1 cellular context compared by ENCODE assay signal in the genomic region with DNA sequence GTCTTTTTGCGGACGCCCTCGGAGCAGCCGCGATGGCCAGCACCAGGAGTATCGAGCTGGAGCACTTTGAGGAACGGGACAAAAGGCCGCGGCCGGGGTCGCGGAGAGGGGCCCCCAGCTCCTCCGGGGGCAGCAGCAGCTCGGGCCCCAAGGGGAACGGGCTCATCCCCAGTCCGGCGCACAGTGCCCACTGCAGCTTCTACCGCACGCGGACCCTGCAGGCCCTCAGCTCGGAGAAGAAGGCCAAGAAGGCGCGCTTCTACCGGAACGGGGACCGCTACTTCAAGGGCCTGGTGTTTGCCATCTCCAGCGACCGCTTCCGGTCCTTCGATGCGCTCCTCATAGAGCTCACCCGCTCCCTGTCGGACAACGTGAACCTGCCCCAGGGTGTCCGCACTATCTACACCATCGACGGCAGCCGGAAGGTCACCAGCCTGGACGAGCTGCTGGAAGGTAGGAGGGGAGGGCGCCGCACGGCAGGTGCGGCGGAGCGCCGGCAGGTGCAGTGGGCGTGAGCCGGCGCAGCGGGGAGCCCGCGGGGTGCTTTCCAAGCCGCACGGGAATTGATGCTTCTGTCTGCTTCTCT.
A peak's percentile ranks its signal among the peaks of the same experiment; 100 is the strongest.
TF ChIP-seq lines count a peak whose summit lies in the region.

No MANE protein-coding gene starts in this region.

TF ChIP-seq in SK-N-SH, 30 proteins besides CTCF, POLR2A, EP300 and RAD21 (continued from another document):
- TF ChIP-seq REST (IDR thresholded peaks at IDR 0.05; ENCODE audit: low read depth, low read length), result no peak
- no peak for TF ChIP-seq RXRA (IDR thresholded peaks at IDR 0.05; ENCODE audit: borderline replicate concordance, low read depth)
- no peak for TF ChIP-seq NRF1 (IDR thresholded peaks at IDR 0.05; ENCODE audit: low read depth, low read length)
- no peak for TF ChIP-seq CHD2 (IDR thresholded peaks at IDR 0.05; ENCODE audit: low read length, partially characterized antibody)
- peak; percentile 23; the same call in 1 of the 2 replicates for TF ChIP-seq RCOR1 (IDR thresholded peaks at IDR 0.05; ENCODE audit: low read length)
- no peak for TF ChIP-seq POLR2AphosphoS5 (IDR thresholded peaks at IDR 0.05; ENCODE audit: low read depth, low read length)
- no peak for TF ChIP-seq TEAD4 (IDR thresholded peaks at IDR 0.05; ENCODE audit: borderline replicate concordance, insufficient read depth)
- TF ChIP-seq, protein P1, sequence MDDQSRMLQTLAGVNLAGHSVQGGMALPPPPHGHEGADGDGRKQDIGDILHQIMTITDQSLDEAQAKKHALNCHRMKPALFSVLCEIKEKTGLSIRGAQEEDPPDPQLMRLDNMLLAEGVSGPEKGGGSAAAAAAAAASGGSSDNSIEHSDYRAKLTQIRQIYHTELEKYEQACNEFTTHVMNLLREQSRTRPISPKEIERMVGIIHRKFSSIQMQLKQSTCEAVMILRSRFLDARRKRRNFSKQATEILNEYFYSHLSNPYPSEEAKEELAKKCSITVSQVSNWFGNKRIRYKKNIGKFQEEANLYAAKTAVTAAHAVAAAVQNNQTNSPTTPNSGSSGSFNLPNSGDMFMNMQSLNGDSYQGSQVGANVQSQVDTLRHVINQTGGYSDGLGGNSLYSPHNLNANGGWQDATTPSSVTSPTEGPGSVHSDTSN (IDR thresholded peaks at IDR 0.05), result no peak
- no peak for TF ChIP-seq ZBTB33 (IDR thresholded peaks at IDR 0.05; ENCODE audit: borderline replicate concordance, low read depth)
- TF ChIP-seq GATA2 (CRISPR knock-in tag; IDR thresholded peaks at IDR 0.05), result peak; percentile 33
- TF ChIP-seq JUND (IDR thresholded peaks at IDR 0.05), result no peak
- TF ChIP-seq SMC3 (IDR thresholded peaks at IDR 0.05; ENCODE audit: low read depth, low read length), result peak; percentile 12; the same call in 1 of the 2 replicates
- no peak for TF ChIP-seq EZH2phosphoT487 (IDR thresholded peaks at IDR 0.05; ENCODE audit: borderline replicate concordance, low read depth)
